ENCODE assay signal across 14 cellular contexts in genomic region chr12:93015970-93016751, GRCh38.
DNase-seq lines count a peak whose midpoint lies in the region; ATAC-seq and TF ChIP-seq lines count a peak whose summit lies in the region.
"Had no signal": no experiment of that assay in that cellular context is flagged by ENCODE, and none has a peak within 500 bp of the region (broad histone marks: within the 10 kb centered on the region; RNA-seq: fewer than 3 reads in every experiment).

No MANE protein-coding gene starts in this region.

- 40 to 47% methylated on average over 4 of the region's 4 CpGs for WGBS in thyroid gland, 2 donors
- WGBS in gastroesophageal sphincter (ENCODE audit: low coverage in 1 of 2), 2 donors = 77 to 79% methylated on average over 3 to 4 of the region's 4 CpGs

- H3K27me3 ChIP-seq in thyroid gland (no peaks in the 10 kb centered on the region), gastroesophageal sphincter (no peaks in the 10 kb centered on the region)
- H3K27me3 ChIP-seq: heart right ventricle, tibial artery had no signal

- H3K36me3 ChIP-seq in thyroid gland = no peaks in the 10 kb centered on the region
- no peaks in the 10 kb centered on the region for H3K36me3 ChIP-seq in gastroesophageal sphincter
- H3K36me3 ChIP-seq: heart right ventricle, tibial artery had no signal

- TF ChIP-seq POLR2A in thyroid gland (IDR thresholded peaks at IDR 0.05) (no peak), gastroesophageal sphincter (IDR thresholded peaks at IDR 0.05) (no peak)

- H3K4me1 ChIP-seq in thyroid gland = peaks cover 0 to 9% of the 10 kb centered on the region in 2 donors
- H3K4me1 ChIP-seq in gastroesophageal sphincter = no peaks in the 10 kb centered on the region
- H3K4me1 ChIP-seq: tibial artery had no signal

- DNase-seq in DMS79 treated with DMSO at 0.1 percent for 48 hours (lab: John Stamatoyannopoulos, UW) (peak; percentile 17), DMS79 (lab: John Stamatoyannopoulos, UW) (no peak), astrocyte of the hippocampus (ENCODE audit: low read depth, low spot score) (peak; percentile 45), left kidney (ENCODE audit: low read depth, low spot score) (peak; percentile 87), thyroid gland (peak in 1 of 2 donors; percentile 5), putamen (ENCODE audit: low spot score) (no peak)
- DNase-seq: activated naive CD8-positive, alpha-beta T cell treated with anti-CD3 and anti-CD28 coated beads for 36 hours; effector CD4-positive, alpha-beta T cell; heart right ventricle; NCI-H2171; tibial artery had no signal

- H3K9me3 ChIP-seq in thyroid gland (no peaks in the 10 kb centered on the region), gastroesophageal sphincter (no peaks in the 10 kb centered on the region)
- H3K9me3 ChIP-seq: heart right ventricle, tibial artery had no signal

- H3K4me3 ChIP-seq in thyroid gland (replicated peaks in 1 of 3) (no peak overlapping the region), gastroesophageal sphincter (no peak overlapping the region)
- H3K4me3 ChIP-seq: heart right ventricle, tibial artery had no signal

- no peak for TF ChIP-seq CTCF in thyroid gland (IDR thresholded peaks at IDR 0.05)
- TF ChIP-seq CTCF in gastroesophageal sphincter (IDR thresholded peaks at IDR 0.05) = no peak

- intact Hi-C loops in thyroid gland (cut with DNase I) = no loop called here

- ATAC-seq in GM18498 (IDR thresholded peaks at IDR 0.05; ENCODE audit: unreplicated experiment) (no peak), gastroesophageal sphincter (no peak)
- ATAC-seq: Right ventricle myocardium inferior had no signal

- peak overlapping the region in 2 of 3 donors; percentile 2 to 38 for H3K27ac ChIP-seq in thyroid gland
- no peak overlapping the region for H3K27ac ChIP-seq in gastroesophageal sphincter
- H3K27ac ChIP-seq: heart right ventricle, tibial artery had no signal

- TF ChIP-seq EP300 in gastroesophageal sphincter (IDR thresholded peaks at IDR 0.05) = no peak

Comparison
In these comparisons a context has a peak if more than half of its experiments do, and no peak if none do; other contexts are left out.
1. DNase-seq: peak in DMS79 treated with DMSO at 0.1 percent for 48 hours (single experiment), astrocyte of the hippocampus (single experiment) and left kidney (single experiment); none in DMS79 (single experiment) and putamen (single experiment).
2. H3K27ac ChIP-seq: peak in thyroid gland (2 of 3); none in gastroesophageal sphincter (0 of 4).